8 cellular contexts compared by ENCODE assay signal in genomic region chr16:67247698-67248400, GRCh38. TPM values are rescaled to one million over a fixed set of nuclear protein-coding genes. Genes with fewer than 3 reads are reported as not detected.
DNase-seq lines count a peak whose midpoint lies in the region; TF ChIP-seq lines count a peak whose summit lies in the region.

No MANE protein-coding gene starts in this region.

- H3F3A ChIP-seq in PC-9 (ENCODE audit: insufficient read depth, low read depth), result peaks cover 48% of the 10 kb centered on the region; the same call in 1 of the 2 replicates

- H3K9me2 ChIP-seq in PC-9 (ENCODE audit: insufficient read depth), result no peaks in the 10 kb centered on the region

- DNase-seq in GM06990 (ENCODE audit: extremely low read depth, insufficient read length) (no peak), PC-9 (no peak), epithelial cell of proximal tubule (ENCODE audit: low read depth) (no peak), prostate gland (ENCODE audit: low spot score) (no peak), A172 (ENCODE audit: low spot score) (no peak), head of caudate nucleus (no peak), SK-N-DZ (ENCODE audit: low spot score) (no peak)
- DNase-seq in activated CD8-positive, alpha-beta memory T cell treated with anti-CD3 and anti-CD28 coated beads, Interleukin-2, amount 50 U/mL, for 48 hours, result no peak

- no peak for TF ChIP-seq POLR2A in prostate gland (IDR thresholded peaks at IDR 0.05)

- H4K20me1 ChIP-seq in PC-9 (ENCODE audit: insufficient read depth), result no peaks in the 10 kb centered on the region

- WGBS in prostate gland, result 3% methylated on average over 14 of the region's 14 CpGs

- intact Hi-C loops in PC-9 (cut with micrococcal nuclease; ENCODE audit: unreplicated experiment) (loop anchor here (2.0 to 10.0 kb wide), 5 partner anchors 21 to 987 kb away; partner anchors contain the start of genes ESRP2, NOL3 and TMEM208), prostate gland (cut with DNase I) (no loop called here), head of caudate nucleus (cut with DNase I) (no loop called here)

- H3K9me3 ChIP-seq in PC-9 (ENCODE audit: insufficient read depth, low read depth), result no peaks in the 10 kb centered on the region
- H3K9me3 ChIP-seq in prostate gland, result no peaks in the 10 kb centered on the region

- CTCF ChIA-PET in PC-9 (lab: Charles Lee), result interaction anchor here (0.5 to 1.0 kb wide), 4 partner anchors 31 to 51 kb away, joined by 3 to 9 read pairs (median 4); no protein-coding TSS in a partner anchor

- H3K4me1 ChIP-seq in PC-9 (replicated peaks; ENCODE audit: insufficient read depth), result peaks cover 39% of the 10 kb centered on the region
- H3K4me1 ChIP-seq in prostate gland (replicated peaks), result peaks cover 6% of the 10 kb centered on the region

- TF ChIP-seq CTCF in GM06990 (IDR thresholded peaks at IDR 0.05; ENCODE audit: insufficient read depth, low read length, poor library complexity, severe bottlenecking) (no peak), PC-9 (conservative IDR thresholded peaks at IDR 0.05) (no peak), epithelial cell of proximal tubule (conservative IDR thresholded peaks at IDR 0.05; ENCODE audit: low read depth, low read length) (no peak), prostate gland (IDR thresholded peaks at IDR 0.05) (no peak)

- peak overlapping the region; percentile 77 for H2AFZ ChIP-seq in PC-9

- H3K27ac ChIP-seq in PC-9, result no peak overlapping the region
- peak overlapping the region in 1 of 2 donors; percentile 86 for H3K27ac ChIP-seq in prostate gland

- H3K36me3 ChIP-seq in GM06990 (ENCODE audit: control insufficient read depth, insufficient read depth, low read length), result no peaks in the 10 kb centered on the region; the same call in 1 of the 2 replicates
- no peaks in the 10 kb centered on the region for H3K36me3 ChIP-seq in PC-9 (ENCODE audit: low read depth)
- H3K36me3 ChIP-seq in prostate gland, result no peaks in the 10 kb centered on the region

- H3K79me2 ChIP-seq in PC-9 (ENCODE audit: low read depth), result peaks cover 28% of the 10 kb centered on the region

- H3K27me3 ChIP-seq in GM06990 (replicated peaks; ENCODE audit: control insufficient read depth, insufficient read depth, low read length) (no peaks in the 10 kb centered on the region), PC-9 (ENCODE audit: insufficient read depth, low read depth) (no peaks in the 10 kb centered on the region; the same call in 1 of the 2 replicates), prostate gland (replicated peaks; ENCODE audit: insufficient read depth) (peaks cover 4% of the 10 kb centered on the region)

- POLR2A ChIA-PET in PC-9 (lab: Charles Lee; ENCODE audit: unreplicated experiment), result interaction anchor here (0.5 to 1.4 kb wide), 8 partner anchors 30 to 719 kb away, joined by 3 to 24 read pairs (median 6); no protein-coding TSS in a partner anchor

- H3K4me2 ChIP-seq in PC-9, result peak overlapping the region; percentile 87

- H3K4me3 ChIP-seq in GM06990 (replicated peaks; ENCODE audit: low read depth, low read length) (peak overlapping the region; percentile 51), PC-9 (peak overlapping the region; percentile 90), epithelial cell of proximal tubule (ENCODE audit: low read depth, low read length) (peak overlapping the region; percentile 90), prostate gland (peak overlapping the region; percentile 34 to 70)

- no TSS peak for BruUV-seq in PC-9 (replicated peaks; lab: Mats Ljungman, UMichigan)

RNA-seq across cellular contexts. Expression of gene FHOD1, which starts 0.6 kb away (rescaled TPM):
- 58.2 and 60.0 TPM in 2 replicates for total RNA-seq in PC-9 (2021)
- total RNA-seq in epithelial cell of proximal tubule, result 16.4 and 20.1 TPM in 2 replicates
- total RNA-seq in prostate gland, result 10 to 100 TPM; 11.2 to 46.1 TPM
- total RNA-seq in A172 (2014; rRNA removed; shearing (Covaris generic)), result 10.3 and 13.2 TPM in 2 replicates
- polyA plus RNA-seq in SK-N-DZ (2014; cell fraction: cytosol; rRNA removed), result 15.7 and 18.3 TPM in 2 replicates
- 50.0 and 79.1 TPM in 2 replicates for polyA plus RNA-seq in SK-N-DZ (2014; cell fraction: nucleus; rRNA removed)

RNA-seq across cellular contexts. Expression of gene SLC9A5, which starts 0.9 kb away (rescaled TPM):
- total RNA-seq in PC-9 (2021), result 5.2 and 6.9 TPM in 2 replicates
- total RNA-seq in epithelial cell of proximal tubule, result 0.14 and 0.23 TPM in 2 replicates
- 1 to 10 TPM in 1 of 2 donors, under 1 TPM in 1; 0.27 to 2.6 TPM for total RNA-seq in prostate gland
- 0.03 and 0.29 TPM in 2 replicates for total RNA-seq in A172 (2014; rRNA removed; shearing (Covaris generic))
- polyA plus RNA-seq in SK-N-DZ (2014; cell fraction: cytosol; rRNA removed), result 1.7 TPM in 2 replicates
- polyA plus RNA-seq in SK-N-DZ (2014; cell fraction: nucleus; rRNA removed), result 8.7 and 11.9 TPM in 2 replicates

RNA-seq across cellular contexts. Expression of gene TMEM208, which starts 20.9 kb away (rescaled TPM):
- total RNA-seq in PC-9 (2021) (39.5 and 42.0 TPM in 2 replicates), epithelial cell of proximal tubule (49.0 and 54.8 TPM in 2 replicates), prostate gland (10 to 100 TPM; 39.1 to 57.1 TPM)
- total RNA-seq in A172 (2014; rRNA removed; shearing (Covaris generic)), result 48.0 and 59.4 TPM in 2 replicates
- polyA plus RNA-seq in SK-N-DZ (2014; cell fraction: cytosol; rRNA removed), result 61.0 and 71.6 TPM in 2 replicates
- polyA plus RNA-seq in SK-N-DZ (2014; cell fraction: nucleus; rRNA removed), result 41.0 and 59.2 TPM in 2 replicates

RNA-seq across cellular contexts. Expression of gene PLEKHG4, which starts 31.5 kb away (rescaled TPM):
- 14.0 and 17.3 TPM in 2 replicates for total RNA-seq in PC-9 (2021)
- 6.6 and 10.2 TPM in 2 replicates for total RNA-seq in epithelial cell of proximal tubule
- 10 to 100 TPM in 1 of 2 donors, 1 to 10 TPM in 1; 7.7 to 57.8 TPM for total RNA-seq in prostate gland
- total RNA-seq in A172 (2014; rRNA removed; shearing (Covaris generic)), result 0.14 TPM in 1 of 2 replicates, not detected in the other
- 40.7 and 45.1 TPM in 2 replicates for polyA plus RNA-seq in SK-N-DZ (2014; cell fraction: cytosol; rRNA removed)
- polyA plus RNA-seq in SK-N-DZ (2014; cell fraction: nucleus; rRNA removed), result 187 and 192 TPM in 2 replicates

RNA-seq across cellular contexts. Expression of gene ELMO3, which starts 48.9 kb away (rescaled TPM):
- total RNA-seq in PC-9 (2021) (32.4 and 51.1 TPM in 2 replicates), epithelial cell of proximal tubule (4.0 and 11.0 TPM in 2 replicates), prostate gland (10 to 100 TPM; 24.8 to 36.7 TPM)
- total RNA-seq in A172 (2014; rRNA removed; shearing (Covaris generic)), result 0.24 and 0.48 TPM in 2 replicates
- 1.8 and 3.1 TPM in 2 replicates for polyA plus RNA-seq in SK-N-DZ (2014; cell fraction: cytosol; rRNA removed)
- 30.9 and 36.3 TPM in 2 replicates for polyA plus RNA-seq in SK-N-DZ (2014; cell fraction: nucleus; rRNA removed)
